ENCODE assay signal across 9 cellular contexts in the genomic region with DNA sequence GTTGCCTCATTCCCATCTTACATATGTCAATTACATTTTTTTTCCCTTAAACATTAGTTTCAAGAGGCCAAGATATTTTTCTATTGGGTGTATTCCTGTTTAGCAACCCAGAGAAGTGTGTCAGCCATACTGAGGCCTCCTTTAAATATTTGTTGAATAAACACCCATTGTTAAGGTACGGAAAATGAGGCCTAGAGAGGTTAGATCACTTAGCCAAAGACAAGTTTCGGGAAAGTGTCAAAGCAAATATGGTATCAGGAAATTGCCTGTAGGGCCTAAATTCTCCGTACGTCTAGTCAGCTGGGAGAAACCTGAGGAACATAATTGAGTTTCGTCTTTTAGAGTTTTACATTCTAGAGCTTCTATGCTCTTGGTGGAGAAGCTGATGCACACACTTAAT.
"Had no signal": no experiment of that assay in that cellular context is flagged by ENCODE, and none has a peak within 500 bp of the region (broad histone marks: within the 10 kb centered on the region; RNA-seq: fewer than 3 reads in every experiment).

No MANE protein-coding gene starts in this region.

- H3K27ac ChIP-seq: GM23248 had no signal

- H2AFZ ChIP-seq: GM23248, GM23338 had no signal

- ATAC-seq: GM23338, HCT116 had no signal

- H3K4me2 ChIP-seq: GM23338 had no signal

- H3K4me3 ChIP-seq: GM23248, GM23338, HAP-1 had no signal

- DNase-seq: GM23248, GOT3, H7, H9, HCEC 1CT, HFFc6 had no signal

- H3K36me3 ChIP-seq: HAP-1 had no signal

- H3K9ac ChIP-seq: GM23248 had no signal
